ENCODE assay signal across 24 cellular contexts in genomic region chr13:110636701-110637201, GRCh38. TPM values are rescaled to one million over a fixed set of nuclear protein-coding genes. Genes with fewer than 3 reads are reported as not detected.
DNase-seq lines count a peak whose midpoint lies in the region; ATAC-seq and TF ChIP-seq lines count a peak whose summit lies in the region.
"Had no signal": no experiment of that assay in that cellular context is flagged by ENCODE, and none has a peak within 500 bp of the region (broad histone marks: within the 10 kb centered on the region; RNA-seq: fewer than 3 reads in every experiment).

No MANE protein-coding gene starts in this region.

- H3K9me3 ChIP-seq in endodermal cell (ENCODE audit: control insufficient read depth, low read length) (peaks cover under 1% of the 10 kb centered on the region), upper lobe of left lung (no peaks in the 10 kb centered on the region)
- H3K9me3 ChIP-seq: Caco-2, right atrium auricular region, tibial artery had no signal

- TF ChIP-seq EP300 in upper lobe of left lung (IDR thresholded peaks at IDR 0.05) = no peak

- TF ChIP-seq POLR2A in upper lobe of left lung (IDR thresholded peaks at IDR 0.05) = no peak

- CTCF ChIA-PET in activated CD8-positive, alpha-beta T cell treated with anti-CD3 and anti-CD28 coated beads for 36 hours (lab: Charles Lee) = interaction anchor here (1.0 kb wide), 1 partner anchor 18 kb away, joined by 3 read pairs; no protein-coding TSS in a partner anchor
- CTCF ChIA-PET in activated CD8-positive, alpha-beta T cell treated with anti-CD3 and anti-CD28 coated beads, Interleukin-2, amount 10 ng/mL, durations not matched to agents 7 days and 5 days (lab: Charles Lee) = interaction anchor here (1.6 kb wide), 1 partner anchor 19 kb away, joined by 3 read pairs; no protein-coding TSS in a partner anchor

- WGBS in endodermal cell (ENCODE audit: insufficient coverage in 1 of 2, insufficient read length in 1 of 2), 2 experiments = 94 to 97% methylated on average over 10 to 14 of the region's 14 CpGs
- 91 to 100% methylated on average over 2 to 14 of the region's 14 CpGs for WGBS in upper lobe of left lung, 2 donors

- peaks cover 7% of the 10 kb centered on the region for H3K4me1 Mint-ChIP-seq in activated CD8-positive, alpha-beta T cell treated with anti-CD3 and anti-CD28 coated beads for 36 hours (ENCODE audit: low read depth)
- peaks cover 3% of the 10 kb centered on the region for H3K4me1 Mint-ChIP-seq in activated CD8-positive, alpha-beta T cell treated with anti-CD3 and anti-CD28 coated beads, Interleukin-2, amount 10 ng/mL, durations not matched to agents 7 days and 5 days (ENCODE audit: low read depth)
- H3K4me1 Mint-ChIP-seq in endodermal cell = peaks cover 28% of the 10 kb centered on the region
- H3K4me1 Mint-ChIP-seq: activated CD4-positive, alpha-beta T cell treated with anti-CD3 and anti-CD28 coated beads, Interleukin-2, amount 10 ng/mL, durations not matched to agents 7 days and 5 days; memory B cell had no signal

- peaks cover 27% of the 10 kb centered on the region for H3K36me3 Mint-ChIP-seq in activated CD8-positive, alpha-beta T cell treated with anti-CD3 and anti-CD28 coated beads for 36 hours (ENCODE audit: low read depth)
- H3K36me3 Mint-ChIP-seq in activated CD8-positive, alpha-beta T cell treated with anti-CD3 and anti-CD28 coated beads, Interleukin-2, amount 10 ng/mL, durations not matched to agents 7 days and 5 days (ENCODE audit: low read depth) = peaks cover 60% of the 10 kb centered on the region
- peaks cover 84% of the 10 kb centered on the region for H3K36me3 Mint-ChIP-seq in endodermal cell (ENCODE audit: low read depth)

- H3K27me3 ChIP-seq in endodermal cell (ENCODE audit: control insufficient read depth, insufficient read depth, low read length, poor library complexity, severe bottlenecking) (no peaks in the 10 kb centered on the region), upper lobe of left lung (no peaks in the 10 kb centered on the region)
- H3K27me3 ChIP-seq: brain microvascular endothelial cell, right atrium auricular region, tibial artery had no signal

- H3K4me1 ChIP-seq in endodermal cell (ENCODE audit: control insufficient read depth, insufficient read depth, low read length) (peaks cover 18% of the 10 kb centered on the region), upper lobe of left lung (no peaks in the 10 kb centered on the region)
- H3K4me1 ChIP-seq: Caco-2 had no signal

- no peaks in the 10 kb centered on the region for H3K9me3 Mint-ChIP-seq in activated CD8-positive, alpha-beta T cell treated with anti-CD3 and anti-CD28 coated beads for 36 hours
- no peaks in the 10 kb centered on the region for H3K9me3 Mint-ChIP-seq in activated CD8-positive, alpha-beta T cell treated with anti-CD3 and anti-CD28 coated beads, Interleukin-2, amount 10 ng/mL, durations not matched to agents 7 days and 5 days (ENCODE audit: insufficient read depth)
- H3K9me3 Mint-ChIP-seq in endodermal cell = peaks cover 10% of the 10 kb centered on the region
- H3K9me3 Mint-ChIP-seq: activated CD4-positive, alpha-beta T cell treated with anti-CD3 and anti-CD28 coated beads, Interleukin-2, amount 10 ng/mL, durations not matched to agents 7 days and 5 days; memory B cell; naive B cell; stimulated activated naive CD8-positive, alpha-beta T cell treated with anti-CD3 and anti-CD28 coated beads, Interleukin-15, Interleukin-2, amounts not matched to agents 100 ng/mL and 50 ng/mL, for 24 hours had no signal

- TF ChIP-seq CTCF in activated CD8-positive, alpha-beta T cell treated with anti-CD3 and anti-CD28 coated beads for 36 hours (IDR thresholded peaks at IDR 0.05) = no peak
- TF ChIP-seq CTCF in endodermal cell (conservative IDR thresholded peaks at IDR 0.05) = no peak
- TF ChIP-seq CTCF in upper lobe of left lung (IDR thresholded peaks at IDR 0.05) = no peak

- H3K27ac ChIP-seq in endodermal cell (ENCODE audit: low read depth, low read length) (no peak overlapping the region), upper lobe of left lung (no peak overlapping the region)
- H3K27ac ChIP-seq: brain microvascular endothelial cell, right atrium auricular region, tibial artery had no signal

- no peaks in the 10 kb centered on the region for H3K27me3 Mint-ChIP-seq in activated CD8-positive, alpha-beta T cell treated with anti-CD3 and anti-CD28 coated beads for 36 hours
- H3K27me3 Mint-ChIP-seq in activated CD8-positive, alpha-beta T cell treated with anti-CD3 and anti-CD28 coated beads, Interleukin-2, amount 10 ng/mL, durations not matched to agents 7 days and 5 days (ENCODE audit: low read depth) = no peaks in the 10 kb centered on the region
- no peaks in the 10 kb centered on the region for H3K27me3 Mint-ChIP-seq in endodermal cell (ENCODE audit: insufficient read depth)
- H3K27me3 Mint-ChIP-seq: activated CD4-positive, alpha-beta T cell treated with anti-CD3 and anti-CD28 coated beads, Interleukin-2, amount 10 ng/mL, durations not matched to agents 7 days and 5 days; memory B cell; naive B cell; stimulated activated naive CD8-positive, alpha-beta T cell treated with anti-CD3 and anti-CD28 coated beads, Interleukin-15, Interleukin-2, amounts not matched to agents 100 ng/mL and 50 ng/mL, for 24 hours had no signal

- ATAC-seq in activated CD8-positive, alpha-beta T cell treated with anti-CD3 and anti-CD28 coated beads for 36 hours = no peak
- ATAC-seq in activated CD8-positive, alpha-beta T cell treated with anti-CD3 and anti-CD28 coated beads, Interleukin-2, amount 10 ng/mL, durations not matched to agents 7 days and 5 days = no peak
- ATAC-seq in upper lobe of left lung (ENCODE audit: low FRiP score in 2 of 2) (peak; percentile 14 to 20), HG02884 (IDR thresholded peaks at IDR 0.05; ENCODE audit: unreplicated experiment) (no peak), HG02981 (IDR thresholded peaks at IDR 0.05; ENCODE audit: unreplicated experiment) (no peak)
- ATAC-seq: K562 had no signal

- H3K4me3 ChIP-seq in endodermal cell (ENCODE audit: low read length) = no peak overlapping the region
- H3K4me3 ChIP-seq in upper lobe of left lung = no peak overlapping the region
- H3K4me3 ChIP-seq: K562, right atrium auricular region, tibial artery had no signal

- peaks cover 77% of the 10 kb centered on the region for H3K36me3 ChIP-seq in endodermal cell (ENCODE audit: control insufficient read depth, insufficient read depth, low read length)
- peaks cover 7 to 87% (median 70%) of the 10 kb centered on the region in 4 donors for H3K36me3 ChIP-seq in upper lobe of left lung

- peak overlapping the region; percentile 20 for H3K27ac Mint-ChIP-seq in activated CD8-positive, alpha-beta T cell treated with anti-CD3 and anti-CD28 coated beads for 36 hours
- no peak overlapping the region for H3K27ac Mint-ChIP-seq in activated CD8-positive, alpha-beta T cell treated with anti-CD3 and anti-CD28 coated beads, Interleukin-2, amount 10 ng/mL, durations not matched to agents 7 days and 5 days
- H3K27ac Mint-ChIP-seq in endodermal cell = no peak overlapping the region
- H3K27ac Mint-ChIP-seq: activated CD4-positive, alpha-beta T cell treated with anti-CD3 and anti-CD28 coated beads, Interleukin-2, amount 10 ng/mL, durations not matched to agents 7 days and 5 days; memory B cell; stimulated activated naive CD8-positive, alpha-beta T cell treated with anti-CD3 and anti-CD28 coated beads, Interleukin-15, Interleukin-2, amounts not matched to agents 100 ng/mL and 50 ng/mL, for 24 hours had no signal

- POLR2A ChIA-PET in activated CD8-positive, alpha-beta T cell treated with anti-CD3 and anti-CD28 coated beads for 36 hours (lab: Charles Lee) = interaction anchor here (1.0 kb wide), 1 partner anchor 12 kb away, joined by 3 read pairs; no protein-coding TSS in a partner anchor
- POLR2A ChIA-PET in activated CD8-positive, alpha-beta T cell treated with anti-CD3 and anti-CD28 coated beads, Interleukin-2, amount 10 ng/mL, durations not matched to agents 7 days and 5 days (lab: Charles Lee) = no interaction called here

- H3K9ac ChIP-seq in endodermal cell (ENCODE audit: extremely low read depth, low read length, poor library complexity, severe bottlenecking) = no peak overlapping the region

- intact Hi-C loops in activated CD8-positive, alpha-beta T cell treated with anti-CD3 and anti-CD28 coated beads for 36 hours (cut with micrococcal nuclease) = no loop called here

- DNase-seq in activated CD8-positive, alpha-beta T cell treated with anti-CD3 and anti-CD28 coated beads for 36 hours = no peak
- DNase-seq in activated CD8-positive, alpha-beta T cell treated with anti-CD3 and anti-CD28 coated beads, Interleukin-2, amount 10 ng/mL, durations not matched to agents 7 days and 5 days = no peak
- DNase-seq in NCI-H345 (lab: John Stamatoyannopoulos, UW) (peak; percentile 47), endodermal cell (peak; percentile 45), upper lobe of left lung (no peak)
- no peak for DNase-seq in activated CD8-positive, alpha-beta memory T cell treated with anti-CD3 and anti-CD28 coated beads for 24 hours
- DNase-seq: activated CD4-positive, alpha-beta T cell treated with anti-CD3 and anti-CD28 coated beads, Interleukin-2, amount 10 ng/mL, durations not matched to agents 7 days and 5 days; activated gamma-delta T cell; brain microvascular endothelial cell; Caco-2; glutamatergic neuron; MM.1S; naive B cell; NCI-H1694 treated with DMSO at 0.1 percent for 48 hours; NK-92 treated with Interleukin-12 subunit alpha and Interleukin-12 subunit beta, amount 100 ng/mL, for 24 hours; stimulated activated CD4-positive, alpha-beta T cell treated with anti-CD3 and anti-CD28 coated beads, Interleukin-4, amount 100 ng/mL, for 4 hours; T-helper 2 cell; tibial artery had no signal

- no peak overlapping the region for H3K4me3 Mint-ChIP-seq in activated CD8-positive, alpha-beta T cell treated with anti-CD3 and anti-CD28 coated beads for 36 hours
- no peak overlapping the region for H3K4me3 Mint-ChIP-seq in activated CD8-positive, alpha-beta T cell treated with anti-CD3 and anti-CD28 coated beads, Interleukin-2, amount 10 ng/mL, durations not matched to agents 7 days and 5 days
- no peak overlapping the region for H3K4me3 Mint-ChIP-seq in endodermal cell
- H3K4me3 Mint-ChIP-seq: activated CD4-positive, alpha-beta T cell treated with anti-CD3 and anti-CD28 coated beads, Interleukin-2, amount 10 ng/mL, durations not matched to agents 7 days and 5 days; memory B cell; naive B cell; stimulated activated naive CD8-positive, alpha-beta T cell treated with anti-CD3 and anti-CD28 coated beads, Interleukin-15, Interleukin-2, amounts not matched to agents 100 ng/mL and 50 ng/mL, for 24 hours had no signal

RNA-seq across cellular contexts. Expression of gene NAXD, which starts 21.4 kb away (rescaled TPM):
- total RNA-seq in activated CD8-positive, alpha-beta T cell treated with anti-CD3 and anti-CD28 coated beads for 36 hours = 10 to 100 TPM; 22.7 to 24.8 TPM
- total RNA-seq in activated CD8-positive, alpha-beta T cell treated with anti-CD3 and anti-CD28 coated beads, Interleukin-2, amount 10 ng/mL, durations not matched to agents 7 days and 5 days = 10 to 100 TPM; 23.7 to 24.3 TPM
- total RNA-seq in endodermal cell (10 to 100 TPM; 31.3 to 33.4 TPM), upper lobe of left lung (10 to 100 TPM; 19.6 to 38.8 (median 29.4) TPM)
- polyA plus RNA-seq in endodermal cell (2013, experiment 1 of 2) = 23.2 TPM
- 22.0 TPM for polyA plus RNA-seq in endodermal cell (2013, experiment 2 of 2)

Comparison
In these comparisons a context has a peak if more than half of its experiments do, and no peak if none do; other contexts are left out.
1. ATAC-seq: peak in upper lobe of left lung (2 of 2); none in activated CD8-positive, alpha-beta T cell treated with anti-CD3 and anti-CD28 coated beads for 36 hours (single experiment), activated CD8-positive, alpha-beta T cell treated with anti-CD3 and anti-CD28 coated beads, Interleukin-2, amount 10 ng/mL, durations not matched to agents 7 days and 5 days (single experiment), HG02884 (single experiment) and HG02981 (single experiment).
2. DNase-seq: peak in NCI-H345 (single experiment) and endodermal cell (single experiment); none in activated CD8-positive, alpha-beta T cell treated with anti-CD3 and anti-CD28 coated beads for 36 hours (single experiment), activated CD8-positive, alpha-beta T cell treated with anti-CD3 and anti-CD28 coated beads, Interleukin-2, amount 10 ng/mL, durations not matched to agents 7 days and 5 days (single experiment), upper lobe of left lung (0 of 2) and activated CD8-positive, alpha-beta memory T cell treated with anti-CD3 and anti-CD28 coated beads for 24 hours (single experiment).